20 cellular contexts compared by ENCODE assay signal in the genomic region with DNA sequence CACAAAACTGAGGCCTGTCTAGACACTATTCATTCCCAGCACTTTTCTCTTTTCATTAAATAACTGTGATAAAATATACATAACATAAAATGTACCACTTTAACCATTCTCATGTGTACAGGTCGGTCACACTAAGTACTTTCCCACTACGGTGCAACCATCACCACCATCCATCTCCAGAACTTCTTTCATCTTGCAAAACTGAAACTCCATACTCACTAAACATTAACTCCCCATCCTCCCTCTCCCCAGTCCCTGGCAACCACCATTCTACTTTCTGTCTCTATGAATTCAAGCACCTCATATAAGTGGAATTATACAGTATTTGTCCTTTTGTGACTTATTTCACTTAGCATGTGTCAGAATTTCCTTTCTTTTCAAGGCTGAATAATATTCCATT. TPM values are rescaled to one million over a fixed set of nuclear protein-coding genes. Genes with fewer than 3 reads are reported as not detected.
DNase-seq lines count a peak whose midpoint lies in the region; ATAC-seq and TF ChIP-seq lines count a peak whose summit lies in the region.
"Had no signal": no experiment of that assay in that cellular context is flagged by ENCODE, and none has a peak within 500 bp of the region (broad histone marks: within the 10 kb centered on the region; RNA-seq: fewer than 3 reads in every experiment).

No MANE protein-coding gene starts in this region.

- no peak overlapping the region for H3K27ac Mint-ChIP-seq in activated naive CD4-positive, alpha-beta T cell treated with anti-CD3 and anti-CD28 coated beads for 36 hours
- no peak overlapping the region for H3K27ac Mint-ChIP-seq in activated naive CD4-positive, alpha-beta T cell treated with anti-CD3 and anti-CD28 coated beads, Interleukin-2, amount 10 ng/mL, durations not matched to agents 7 days and 5 days
- H3K27ac Mint-ChIP-seq in stimulated activated naive CD8-positive, alpha-beta T cell treated with anti-CD3 and anti-CD28 coated beads, Interleukin-15, amount 100 ng/mL, for 72 hours, result no peak overlapping the region

- no peaks in the 10 kb centered on the region for H4K20me1 ChIP-seq in HCT116 (ENCODE audit: insufficient read depth)

- no peaks in the 10 kb centered on the region for H3K27me3 Mint-ChIP-seq in activated naive CD4-positive, alpha-beta T cell treated with anti-CD3 and anti-CD28 coated beads for 36 hours (ENCODE audit: low read depth)
- no peaks in the 10 kb centered on the region for H3K27me3 Mint-ChIP-seq in activated naive CD4-positive, alpha-beta T cell treated with anti-CD3 and anti-CD28 coated beads, Interleukin-2, amount 10 ng/mL, durations not matched to agents 7 days and 5 days
- H3K27me3 Mint-ChIP-seq in stimulated activated naive CD8-positive, alpha-beta T cell treated with anti-CD3 and anti-CD28 coated beads, Interleukin-15, amount 100 ng/mL, for 72 hours, result no peaks in the 10 kb centered on the region
- H3K27me3 Mint-ChIP-seq: dendritic cell treated with granulocyte-macrophage colony-stimulating factor and Interleukin-4, amounts not matched to agents 40 ng/mL and 50 ng/mL, for 4 days had no signal

- H3K79me2 ChIP-seq in HCT116 (ENCODE audit: insufficient read depth, low read length), result peaks cover 100% of the 10 kb centered on the region

- peaks cover 25% of the 10 kb centered on the region for H3K4me1 Mint-ChIP-seq in activated naive CD4-positive, alpha-beta T cell treated with anti-CD3 and anti-CD28 coated beads for 36 hours (ENCODE audit: low read depth)
- peaks cover 18% of the 10 kb centered on the region for H3K4me1 Mint-ChIP-seq in activated naive CD4-positive, alpha-beta T cell treated with anti-CD3 and anti-CD28 coated beads, Interleukin-2, amount 10 ng/mL, durations not matched to agents 7 days and 5 days
- H3K4me1 Mint-ChIP-seq in stimulated activated naive CD8-positive, alpha-beta T cell treated with anti-CD3 and anti-CD28 coated beads, Interleukin-15, amount 100 ng/mL, for 72 hours, result peaks cover 23% of the 10 kb centered on the region

- no TSS peak for BruUV-seq in HCT116 (replicated peaks; lab: Mats Ljungman, UMichigan)

- no peaks in the 10 kb centered on the region for H3K9me2 ChIP-seq in HCT116 (ENCODE audit: insufficient read depth)

- no peaks in the 10 kb centered on the region for H3K36me3 ChIP-seq in HCT116 (ENCODE audit: control insufficient read depth in 1 of 2, insufficient read depth in 2 of 2, low read length in 2 of 2)

- POLR2A ChIA-PET in HCT116 (lab: Charles Lee), result no interaction called here

- no peaks in the 10 kb centered on the region for H3K36me3 Mint-ChIP-seq in activated naive CD4-positive, alpha-beta T cell treated with anti-CD3 and anti-CD28 coated beads for 36 hours (ENCODE audit: low read depth)
- H3K36me3 Mint-ChIP-seq in activated naive CD4-positive, alpha-beta T cell treated with anti-CD3 and anti-CD28 coated beads, Interleukin-2, amount 10 ng/mL, durations not matched to agents 7 days and 5 days, result no peaks in the 10 kb centered on the region

- peak overlapping the region; percentile 50; the same call in 1 of the 2 replicates for H3K27ac ChIP-seq in HCT116 (ENCODE audit: low read depth, low read length)
- H3K27ac ChIP-seq: body of pancreas, VCaP had no signal

- ATAC-seq in HCT116, result no peak
- peak; percentile 65 for ATAC-seq in HG03175 (IDR thresholded peaks at IDR 0.05; ENCODE audit: unreplicated experiment)
- ATAC-seq in stimulated activated naive CD8-positive, alpha-beta T cell treated with anti-CD3 and anti-CD28 coated beads, Interleukin-15, amount 100 ng/mL, for 72 hours, result peak; percentile 73
- ATAC-seq: body of pancreas, PC-3, SK-N-SH treated with all-trans-retinoic acid at 6 μM for 48 hours had no signal

- CTCF ChIA-PET in activated naive CD4-positive, alpha-beta T cell treated with anti-CD3 and anti-CD28 coated beads for 36 hours (lab: Charles Lee), result interaction anchor here (1.5 kb wide), 1 partner anchor 13 kb away, joined by 4 read pairs; no protein-coding TSS in a partner anchor
- CTCF ChIA-PET in activated naive CD4-positive, alpha-beta T cell treated with anti-CD3 and anti-CD28 coated beads, Interleukin-2, amount 10 ng/mL, durations not matched to agents 7 days and 5 days (lab: Charles Lee), result no interaction called here
- CTCF ChIA-PET in HCT116 (lab: Charles Lee), result interaction anchor here (1.2 kb wide), 1 partner anchor 9 kb away, joined by 4 read pairs; no protein-coding TSS in a partner anchor

- no peak overlapping the region for H3K9ac ChIP-seq in HCT116 (ENCODE audit: low read length)

- peak overlapping the region; percentile 54; the same call in 1 of the 2 replicates for H3K4me2 ChIP-seq in HCT116 (ENCODE audit: low read length)

- no peak overlapping the region for H3K4me3 Mint-ChIP-seq in activated naive CD4-positive, alpha-beta T cell treated with anti-CD3 and anti-CD28 coated beads for 36 hours
- H3K4me3 Mint-ChIP-seq in activated naive CD4-positive, alpha-beta T cell treated with anti-CD3 and anti-CD28 coated beads, Interleukin-2, amount 10 ng/mL, durations not matched to agents 7 days and 5 days, result no peak overlapping the region
- H3K4me3 Mint-ChIP-seq in stimulated activated naive CD8-positive, alpha-beta T cell treated with anti-CD3 and anti-CD28 coated beads, Interleukin-15, amount 100 ng/mL, for 72 hours, result no peak overlapping the region
- H3K4me3 Mint-ChIP-seq: dendritic cell treated with granulocyte-macrophage colony-stimulating factor and Interleukin-4, amounts not matched to agents 40 ng/mL and 50 ng/mL, for 4 days had no signal

- H3K9me3 Mint-ChIP-seq in activated naive CD4-positive, alpha-beta T cell treated with anti-CD3 and anti-CD28 coated beads for 36 hours, result no peaks in the 10 kb centered on the region
- no peaks in the 10 kb centered on the region for H3K9me3 Mint-ChIP-seq in activated naive CD4-positive, alpha-beta T cell treated with anti-CD3 and anti-CD28 coated beads, Interleukin-2, amount 10 ng/mL, durations not matched to agents 7 days and 5 days
- H3K9me3 Mint-ChIP-seq in stimulated activated naive CD8-positive, alpha-beta T cell treated with anti-CD3 and anti-CD28 coated beads, Interleukin-15, amount 100 ng/mL, for 72 hours, result no peaks in the 10 kb centered on the region
- H3K9me3 Mint-ChIP-seq: dendritic cell treated with granulocyte-macrophage colony-stimulating factor and Interleukin-4, amounts not matched to agents 40 ng/mL and 50 ng/mL, for 4 days had no signal

- RAD21 ChIA-PET in HCT116 (lab: Charles Lee; ENCODE audit: low non-redundant PET in 1 of 2, low total read pairs in 2 of 2, uncharacterized antibody in 2 of 2, unreplicated experiment in 2 of 2), result no interaction called here

- peaks cover 56 to 93% of the 10 kb centered on the region in 2 experiments for H3K4me1 ChIP-seq in HCT116 (ENCODE audit: control insufficient read depth in 1 of 2, insufficient read depth in 2 of 2, low read length in 2 of 2)

- DNase-seq in activated naive CD4-positive, alpha-beta T cell treated with anti-CD3 and anti-CD28 coated beads for 36 hours, result peak; percentile 17
- no peak for DNase-seq in activated naive CD4-positive, alpha-beta T cell treated with anti-CD3 and anti-CD28 coated beads, Interleukin-2, amount 10 ng/mL, durations not matched to agents 7 days and 5 days
- DNase-seq in HCT116 (ENCODE audit: low read depth, low spot score) (no peak), posterior vena cava (ENCODE audit: low spot score) (no peak), COLO668 (lab: John Stamatoyannopoulos, UW; ENCODE audit: unreplicated experiment) (no peak)
- DNase-seq in stimulated activated naive CD8-positive, alpha-beta T cell treated with anti-CD3 and anti-CD28 coated beads, Interleukin-15, amount 100 ng/mL, for 72 hours, result no peak
- DNase-seq in stimulated activated naive CD4-positive, alpha-beta T cell (lab: John Stamatoyannopoulos, UW), result no peak
- DNase-seq: activated gamma-delta T cell treated with Interleukin-2 at 50 U/mL for 16 hours, body of pancreas, DND-41, erythroblast, mammary epithelial cell, NCI-H187 treated with DMSO at 0.1 percent for 48 hours, NCI-H510A treated with DMSO at 0.1 percent for 48 hours, PC-3, substantia nigra had no signal

- no peak for TF ChIP-seq POLR2A in HCT116 (IDR thresholded peaks at IDR 0.05; ENCODE audit: borderline replicate concordance, extremely low read depth, insufficient read depth, insufficient read length)

- H3K27me3 ChIP-seq in HCT116 (ENCODE audit: insufficient read depth, low read length), result no peaks in the 10 kb centered on the region
- H3K27me3 ChIP-seq: body of pancreas had no signal

- no peak for TF ChIP-seq CTCF in HCT116 (IDR thresholded peaks at IDR 0.05 in 2 of 3, conservative IDR thresholded peaks at IDR 0.05 in 1 of 3; ENCODE audit: borderline replicate concordance in 1 of 3, insufficient read depth in 1 of 3, low read depth in 2 of 3, low read length in 2 of 3)

- no peaks in the 10 kb centered on the region for H3K9me3 ChIP-seq in HCT116 (ENCODE audit: control insufficient read depth in 1 of 2, insufficient read depth in 1 of 2, low read depth in 1 of 2, low read length in 2 of 2)
- H3K9me3 ChIP-seq: body of pancreas had no signal

- no peak overlapping the region for H2AFZ ChIP-seq in HCT116 (ENCODE audit: low read depth, low read length, poor library complexity, severe bottlenecking)

- no peak overlapping the region for H3K4me3 ChIP-seq in HCT116 (replicated peaks in 1 of 2; ENCODE audit: low read depth in 1 of 2, low read length in 2 of 2)
- H3K4me3 ChIP-seq: body of pancreas had no signal

- TF ChIP-seq RAD21 in HCT116 (IDR thresholded peaks at IDR 0.05; ENCODE audit: low read depth), result no peak

- intact Hi-C loops in activated naive CD4-positive, alpha-beta T cell treated with anti-CD3 and anti-CD28 coated beads for 36 hours (cut with micrococcal nuclease), result loop anchor here (1.0 kb wide), 1 partner anchor 52 kb away; no protein-coding TSS in a partner anchor
- intact Hi-C loops in HCT116 (cut with micrococcal nuclease) (no loop called here), posterior vena cava (cut with DNase I) (no loop called here)

TF ChIP-seq in HCT116, 20 proteins besides CTCF, POLR2A, EP300 and RAD21 (continues in another document):
- TF ChIP-seq ZNF274 (IDR thresholded peaks at IDR 0.05; ENCODE audit: low read depth, low read length) (no peak), CBX3 (IDR thresholded peaks at IDR 0.05; ENCODE audit: low read depth) (no peak), JUND (IDR thresholded peaks at IDR 0.05) (no peak), FOSL1 (IDR thresholded peaks at IDR 0.05; ENCODE audit: low read depth) (no peak), SP1 (IDR thresholded peaks at IDR 0.05; ENCODE audit: low read depth) (no peak), MAX (IDR thresholded peaks at IDR 0.05) (no peak), SIN3A (IDR thresholded peaks at IDR 0.05; ENCODE audit: low read depth) (no peak), EZH2 (IDR thresholded peaks at IDR 0.05) (no peak), EGR1 (IDR thresholded peaks at IDR 0.05; ENCODE audit: low read depth) (no peak), CEBPB (IDR thresholded peaks at IDR 0.05; ENCODE audit: low read depth) (no peak)

RNA-seq across cellular contexts. Expression of gene ARHGAP12, which starts 53.0 kb away (rescaled TPM):
- 1 to 10 TPM; 2.3 to 2.6 TPM for total RNA-seq in activated naive CD4-positive, alpha-beta T cell treated with anti-CD3 and anti-CD28 coated beads for 36 hours
- total RNA-seq in HCT116 (2021; ENCODE audit: unreplicated experiment), result 80.3 TPM
- polyA plus RNA-seq in HCT116 (2012), result 17.4 and 25.6 TPM in 2 replicates
- 10 to 100 TPM; 27.6 to 32.6 TPM for total RNA-seq in posterior vena cava

Comparison
In these comparisons a context has a peak if more than half of its experiments do, and no peak if none do; other contexts are left out.
1. RNA of gene ARHGAP12, which starts 53.0 kb away (total RNA-seq): 80.3 TPM in HCT116 (single experiment) and 27.6 to 32.6 TPM in posterior vena cava; 2.3 to 2.6 TPM in activated naive CD4-positive, alpha-beta T cell treated with anti-CD3 and anti-CD28 coated beads for 36 hours; every median in the first group is over 4 times any median in the second.